33 cellular contexts compared by ENCODE assay signal in the genomic region with DNA sequence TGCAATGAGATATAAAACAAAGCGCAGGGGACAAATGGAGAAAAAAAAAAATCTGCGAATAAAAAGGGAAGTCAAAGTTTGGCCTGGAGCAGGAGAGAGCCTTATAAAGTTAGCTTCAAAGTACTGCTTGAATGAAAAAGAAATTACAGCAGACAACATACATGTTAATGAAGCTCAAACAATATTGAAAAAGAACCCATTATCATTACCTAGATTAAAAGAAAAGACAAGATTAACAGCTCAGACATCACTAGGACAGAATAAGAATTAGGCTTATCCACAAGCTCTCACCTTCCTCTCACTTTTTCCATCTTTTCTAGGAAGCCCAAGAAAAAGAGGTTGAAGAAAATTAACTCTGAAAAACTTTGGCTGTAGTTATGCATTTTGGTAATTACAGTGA.
"Had no signal": no experiment of that assay in that cellular context is flagged by ENCODE, and none has a peak within 500 bp of the region (broad histone marks: within the 10 kb centered on the region; RNA-seq: fewer than 3 reads in every experiment).

No MANE protein-coding gene starts in this region.

- H3K27ac ChIP-seq: body of pancreas, WERI-Rb-1 had no signal

- H3K27me3 ChIP-seq: body of pancreas had no signal

- H3K27ac Mint-ChIP-seq: activated CD4-positive, alpha-beta memory T cell treated with anti-CD3 and anti-CD28 coated beads, Interleukin-2, amount 10 ng/mL, durations not matched to agents 7 days and 5 days; activated CD4-positive, alpha-beta T cell treated with anti-CD3 and anti-CD28 coated beads, Interleukin-2, amount 10 ng/mL, durations not matched to agents 7 days and 5 days; activated naive CD8-positive, alpha-beta T cell; activated T-cell treated with anti-CD3 and anti-CD28 coated beads, Interleukin-2, amount 50 U/mL, for 24 hours; activated T-cell treated with anti-CD3 and anti-CD28 coated beads, Interleukin-2, amount 50 U/mL, for 72 hours; activated T-helper 17 cell treated with anti-CD3 and anti-CD28 coated beads, Interleukin-2, amount 50 U/mL, for 72 hours; effector memory CD8-positive, alpha-beta T cell; T-helper 17 cell; T-helper 2 cell treated with Interferon-gamma antibody and Interleukin-4, amounts not matched to agents 5 μg/mL and 100 μg/mL, for 36 hours had no signal

- H3K27me3 Mint-ChIP-seq: activated CD4-positive, alpha-beta memory T cell treated with anti-CD3 and anti-CD28 coated beads, Interleukin-2, amount 10 ng/mL, durations not matched to agents 7 days and 5 days; activated CD4-positive, alpha-beta T cell treated with anti-CD3 and anti-CD28 coated beads, Interleukin-2, amount 10 ng/mL, durations not matched to agents 7 days and 5 days; activated naive CD8-positive, alpha-beta T cell; activated T-cell treated with anti-CD3 and anti-CD28 coated beads, Interleukin-2, amount 50 U/mL, for 24 hours; activated T-helper 17 cell treated with anti-CD3 and anti-CD28 coated beads, Interleukin-2, amount 50 U/mL, for 72 hours; T-helper 17 cell had no signal

- H3K36me3 ChIP-seq: WERI-Rb-1 had no signal

- DNase-seq: activated CD4-positive, alpha-beta memory T cell treated with anti-CD3 and anti-CD28 coated beads, Interleukin-2, amount 10 ng/mL, durations not matched to agents 7 days and 5 days; activated CD4-positive, alpha-beta T cell treated with anti-CD3 and anti-CD28 coated beads for 1 hour; activated CD4-positive, alpha-beta T cell treated with anti-CD3 and anti-CD28 coated beads for 4 hours; activated CD4-positive, alpha-beta T cell treated with anti-CD3 and anti-CD28 coated beads, Interleukin-2, amount 10 ng/mL, durations not matched to agents 7 days and 5 days; activated CD4-positive, alpha-beta T cell treated with anti-CD3 and anti-CD28 coated beads, Interleukin-2, amount 50 U/mL, for 4 hours; activated CD8-positive, alpha-beta memory T cell treated with anti-CD3 and anti-CD28 coated beads, Interleukin-2, amount 50 U/mL, for 48 hours; activated effector memory CD4-positive, alpha-beta T cell treated with Interleukin-2 at 50 U/mL for 16 hours; activated gamma-delta T cell treated with Interleukin-2 at 50 U/mL for 16 hours; activated naive CD4-positive, alpha-beta T cell treated with anti-CD3 and anti-CD28 coated beads, Interleukin-2, amount 50 U/mL, for 16 hours; activated naive CD4-positive, alpha-beta T cell treated with Interleukin-2 at 50 U/mL for 16 hours; activated T-cell treated with anti-CD3 and anti-CD28 coated beads for 4 hours; activated T-cell treated with anti-CD3 and anti-CD28 coated beads, Interleukin-2, amount 50 U/mL, for 24 hours; activated T-cell treated with anti-CD3 and anti-CD28 coated beads, Interleukin-2, amount 50 U/mL, for 72 hours; amniotic stem cell; aorta; body of pancreas; caudate nucleus; cortex of kidney; dermis blood vessel endothelial cell; effector CD4-positive, alpha-beta T cell; effector memory CD8-positive, alpha-beta T cell; foreskin fibroblast; head of caudate nucleus; T-helper 1 cell; T-helper 17 cell; T1000; WERI-Rb-1 had no signal

- H3K9me3 Mint-ChIP-seq: activated CD4-positive, alpha-beta memory T cell treated with anti-CD3 and anti-CD28 coated beads, Interleukin-2, amount 10 ng/mL, durations not matched to agents 7 days and 5 days; activated CD4-positive, alpha-beta T cell treated with anti-CD3 and anti-CD28 coated beads, Interleukin-2, amount 10 ng/mL, durations not matched to agents 7 days and 5 days; activated T-cell treated with anti-CD3 and anti-CD28 coated beads, Interleukin-2, amount 50 U/mL, for 24 hours; activated T-helper 17 cell treated with anti-CD3 and anti-CD28 coated beads, Interleukin-2, amount 50 U/mL, for 72 hours; effector memory CD8-positive, alpha-beta T cell; T-helper 2 cell treated with Interferon-gamma antibody and Interleukin-4, amounts not matched to agents 5 μg/mL and 100 μg/mL, for 36 hours had no signal

- H3K4me1 ChIP-seq: body of pancreas had no signal

- H3K4me1 Mint-ChIP-seq: activated CD4-positive, alpha-beta memory T cell treated with anti-CD3 and anti-CD28 coated beads, Interleukin-2, amount 10 ng/mL, durations not matched to agents 7 days and 5 days; activated CD4-positive, alpha-beta T cell treated with anti-CD3 and anti-CD28 coated beads, Interleukin-2, amount 10 ng/mL, durations not matched to agents 7 days and 5 days; activated T-helper 17 cell treated with anti-CD3 and anti-CD28 coated beads, Interleukin-2, amount 50 U/mL, for 72 hours; T-helper 17 cell had no signal

- H3K36me3 Mint-ChIP-seq: activated naive CD8-positive, alpha-beta T cell had no signal

- ATAC-seq: activated T-cell treated with anti-CD3 and anti-CD28 coated beads, Interleukin-2, amount 50 U/mL, for 72 hours; activated T-helper 17 cell treated with anti-CD3 and anti-CD28 coated beads, Interleukin-2, amount 50 U/mL, for 72 hours; body of pancreas; effector memory CD8-positive, alpha-beta T cell; esophagus mucosa; T-helper 17 cell had no signal

- H3K9me3 ChIP-seq: body of pancreas had no signal

- FAIRE-seq: endometrium, frontal cortex had no signal

- H3K4me3 Mint-ChIP-seq: activated CD4-positive, alpha-beta memory T cell treated with anti-CD3 and anti-CD28 coated beads, Interleukin-2, amount 10 ng/mL, durations not matched to agents 7 days and 5 days; activated CD4-positive, alpha-beta T cell treated with anti-CD3 and anti-CD28 coated beads, Interleukin-2, amount 10 ng/mL, durations not matched to agents 7 days and 5 days; activated naive CD8-positive, alpha-beta T cell; activated T-cell treated with anti-CD3 and anti-CD28 coated beads, Interleukin-2, amount 50 U/mL, for 24 hours; activated T-cell treated with anti-CD3 and anti-CD28 coated beads, Interleukin-2, amount 50 U/mL, for 72 hours; activated T-helper 17 cell treated with anti-CD3 and anti-CD28 coated beads, Interleukin-2, amount 50 U/mL, for 72 hours; effector memory CD8-positive, alpha-beta T cell; T-helper 17 cell; T-helper 2 cell treated with Interferon-gamma antibody and Interleukin-4, amounts not matched to agents 5 μg/mL and 100 μg/mL, for 36 hours had no signal

- H3K4me3 ChIP-seq: body of pancreas had no signal
